1 cellular context compared by ENCODE assay signal in the genomic region with DNA sequence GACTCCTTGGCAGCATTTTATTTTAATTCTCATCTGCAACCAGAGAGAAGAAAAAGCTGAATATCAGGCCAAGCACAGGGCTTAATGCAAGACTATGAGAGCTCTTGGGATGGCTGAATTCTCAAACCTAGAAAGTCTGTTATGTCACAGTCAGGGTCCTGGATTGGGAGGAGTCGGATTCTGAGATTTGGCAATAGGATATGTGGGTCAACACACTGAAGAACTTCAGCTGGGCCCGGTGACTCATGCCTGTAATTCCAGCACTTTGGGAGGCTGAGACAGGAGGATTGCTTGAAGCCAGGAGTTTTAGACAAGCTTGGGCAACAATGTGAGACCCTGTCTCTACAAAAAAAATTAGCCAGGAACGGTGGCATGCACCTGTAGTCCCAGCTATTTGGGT.
TF ChIP-seq lines count a peak whose summit lies in the region.

No MANE protein-coding gene starts in this region.

TF ChIP-seq in IMR-90, 13 proteins besides CTCF, POLR2A, EP300 and RAD21 (continued from another document):
- TF ChIP-seq MAZ (IDR thresholded peaks at IDR 0.05; ENCODE audit: borderline replicate concordance, low read depth, low read length) (no peak), MAFK (IDR thresholded peaks at IDR 0.05; ENCODE audit: low read depth, low read length) (no peak), SMC3 (IDR thresholded peaks at IDR 0.05; ENCODE audit: low read depth, low read length) (no peak), CHD1 (IDR thresholded peaks at IDR 0.05; ENCODE audit: low read depth, low read length) (no peak), CEBPB (IDR thresholded peaks at IDR 0.05; ENCODE audit: low read depth, low read length) (no peak)
- TF ChIP-seq, protein P1, sequence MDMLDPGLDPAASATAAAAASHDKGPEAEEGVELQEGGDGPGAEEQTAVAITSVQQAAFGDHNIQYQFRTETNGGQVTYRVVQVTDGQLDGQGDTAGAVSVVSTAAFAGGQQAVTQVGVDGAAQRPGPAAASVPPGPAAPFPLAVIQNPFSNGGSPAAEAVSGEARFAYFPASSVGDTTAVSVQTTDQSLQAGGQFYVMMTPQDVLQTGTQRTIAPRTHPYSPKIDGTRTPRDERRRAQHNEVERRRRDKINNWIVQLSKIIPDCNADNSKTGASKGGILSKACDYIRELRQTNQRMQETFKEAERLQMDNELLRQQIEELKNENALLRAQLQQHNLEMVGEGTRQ (IDR thresholded peaks at IDR 0.05; ENCODE audit: low read depth, low read length), result no peak
